8 cellular contexts compared by ENCODE assay signal in genomic region chr14:60092516-60092915, GRCh38. TPM values are rescaled to one million over a fixed set of nuclear protein-coding genes. Genes with fewer than 3 reads are reported as not detected.
DNase-seq lines count a peak whose midpoint lies in the region; ATAC-seq and TF ChIP-seq lines count a peak whose summit lies in the region.

No MANE protein-coding gene starts in this region.

- no peaks in the 10 kb centered on the region for H3K27me3 ChIP-seq in cardiac muscle cell
- no peaks in the 10 kb centered on the region for H3K27me3 ChIP-seq in right atrium auricular region
- no peaks in the 10 kb centered on the region for H3K27me3 ChIP-seq in prostate gland (replicated peaks; ENCODE audit: insufficient read depth)

- H3K4me1 ChIP-seq in cardiac muscle cell (ENCODE audit: low read depth) (peaks cover 23% of the 10 kb centered on the region), right atrium auricular region (peaks cover 0 to 43% of the 10 kb centered on the region in 2 donors), prostate gland (replicated peaks) (no peaks in the 10 kb centered on the region)

- peak; percentile 49 for DNase-seq in cardiac muscle cell (ENCODE audit: low read depth in 1 of 2, low spot score in 1 of 2)
- no peak for DNase-seq in Right ventricle myocardium inferior (ENCODE audit: missing footprints)
- DNase-seq in NCI-H69 (lab: John Stamatoyannopoulos, UW): peak; percentile 70
- DNase-seq in right atrium auricular region (ENCODE audit: low spot score): no peak
- DNase-seq in prostate gland (ENCODE audit: low spot score): peak; percentile 8

- WGBS in adipose tissue, 3 donors: 0% methylated on average over 14 of the region's 14 CpGs
- WGBS in prostate gland: under 1% methylated on average over 14 of the region's 14 CpGs

- intact Hi-C loops in Right ventricle myocardium inferior (cut with DNase I): loop anchor here (5.0 kb wide), 2 partner anchors 90 to 890 kb away; partner anchors contain the start of genes SLC38A6 and TRMT5
- intact Hi-C loops in prostate gland (cut with DNase I): loop anchor here (2.0 to 10.0 kb wide), 3 partner anchors 70 to 632 kb away; partner anchors contain the start of genes PPM1A and SIX4

- H3K27ac ChIP-seq in cardiac muscle cell (peak overlapping the region; percentile 98), adipose tissue (ENCODE audit: low read depth, low read length) (peak overlapping the region; percentile 34), right atrium auricular region (peak overlapping the region; percentile 96 to 99), prostate gland (peak overlapping the region; percentile 98 to 99)

- TF ChIP-seq POLR2A in prostate gland (IDR thresholded peaks at IDR 0.05): no peak

- H3K4me3 ChIP-seq in cardiac muscle cell (peak overlapping the region; percentile 80), right atrium auricular region (peak overlapping the region; percentile 66 to 67), prostate gland (peak overlapping the region; percentile 55 to 70)

- no peaks in the 10 kb centered on the region for H3K9me3 ChIP-seq in cardiac muscle cell (ENCODE audit: low read depth)
- H3K9me3 ChIP-seq in right atrium auricular region: no peaks in the 10 kb centered on the region
- no peaks in the 10 kb centered on the region for H3K9me3 ChIP-seq in prostate gland

- TF ChIP-seq CTCF in cardiac muscle cell (IDR thresholded peaks at IDR 0.05; ENCODE audit: low read depth, low read length) (no peak), right atrium auricular region (IDR thresholded peaks at IDR 0.05) (no peak), prostate gland (IDR thresholded peaks at IDR 0.05) (no peak)

- no peaks in the 10 kb centered on the region for H3K36me3 ChIP-seq in cardiac muscle cell
- no peaks in the 10 kb centered on the region for H3K36me3 ChIP-seq in right atrium auricular region
- no peaks in the 10 kb centered on the region for H3K36me3 ChIP-seq in prostate gland

- no peak for ATAC-seq in Right ventricle myocardium inferior
- ATAC-seq in GM18498 (IDR thresholded peaks at IDR 0.05; ENCODE audit: unreplicated experiment): no peak
- ATAC-seq in HG03521 (IDR thresholded peaks at IDR 0.05; ENCODE audit: unreplicated experiment): no peak

RNA-seq across cellular contexts. Expression of gene PCNX4, which starts 0.8 kb away (rescaled TPM):
- 54.9 and 129 TPM in 2 replicates for total RNA-seq in cardiac muscle cell
- polyA plus RNA-seq in cardiac muscle cell: 39.7 and 53.0 TPM in 2 replicates
- 23.5 TPM for total RNA-seq in Right ventricle myocardium inferior
- 10 to 100 TPM in 2 of 3 donors, 1 to 10 TPM in 1; 7.2 to 16.8 (median 10.0) TPM for polyA plus RNA-seq in adipose tissue
- 10 to 100 TPM; 63.2 to 65.0 TPM for total RNA-seq in right atrium auricular region
- 100 to 1,000 TPM in 1 of 2 donors, 10 to 100 TPM in 1; 49.9 to 136 TPM for total RNA-seq in prostate gland

Comparison
In these comparisons a context has a peak if more than half of its experiments do, and no peak if none do; other contexts are left out.
1. DNase-seq: peak in cardiac muscle cell (2 of 2), NCI-H69 (single experiment) and prostate gland (single experiment); none in Right ventricle myocardium inferior (single experiment) and right atrium auricular region (single experiment).
2. H3K27ac ChIP-seq: peak in every context shown above with its lines; median percentile 98 in prostate gland; 98 in cardiac muscle cell; 98 in right atrium auricular region; 34 in adipose tissue.
3. Peak in every context shown above with its lines, with median percentiles within 50 percentile points of each other: H3K4me3 ChIP-seq.